ENCODE assay signal across 10 cellular contexts in the genomic region with DNA sequence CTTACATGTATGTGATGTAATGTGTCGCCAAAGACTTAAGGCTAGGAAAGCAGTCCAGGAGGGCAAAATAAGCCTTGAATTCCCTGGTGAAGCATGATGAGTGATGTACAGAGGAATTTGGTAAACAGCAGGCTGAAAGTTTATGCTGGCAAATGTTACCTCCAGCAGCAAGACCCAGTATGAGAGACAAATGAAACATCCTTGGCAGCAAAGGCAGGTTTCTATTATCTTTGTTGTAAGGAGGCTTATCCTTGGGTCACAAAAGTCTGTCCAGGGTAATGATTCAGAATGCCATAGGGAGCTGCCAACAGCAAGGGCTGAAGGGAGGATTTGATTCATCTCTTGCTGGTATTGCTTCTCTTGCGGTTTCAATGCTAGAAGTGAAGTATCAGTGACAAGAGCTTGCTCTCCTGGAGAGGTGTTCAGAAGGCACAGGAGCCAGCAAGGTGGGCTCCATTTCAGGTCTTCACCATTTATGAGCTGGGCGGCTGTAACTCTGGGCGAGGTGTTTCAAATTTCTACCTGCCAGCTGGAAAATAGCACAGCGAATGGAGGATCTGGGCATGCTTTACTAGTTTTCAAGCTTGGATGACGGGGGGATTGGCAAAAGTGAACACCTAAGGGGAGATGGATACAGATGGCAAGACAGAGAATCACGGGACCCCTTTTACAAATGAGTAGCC.
A peak's percentile ranks its signal among the peaks of the same experiment; 100 is the strongest.
DNase-seq lines count a peak whose midpoint lies in the region; ATAC-seq and TF ChIP-seq lines count a peak whose summit lies in the region.
"Had no signal": no experiment of that assay in that cellular context is flagged by ENCODE, and none has a peak within 500 bp of the region (broad histone marks: within the 10 kb centered on the region; RNA-seq: fewer than 3 reads in every experiment).

No MANE protein-coding gene starts in this region.

- no peak overlapping the region for H3K9ac ChIP-seq in HCT116 (ENCODE audit: low read length)
- H3K9ac ChIP-seq in mesendoderm (ENCODE audit: low read length) = no peak overlapping the region

- peaks cover 13% of the 10 kb centered on the region; the same call in 1 of the 2 replicates for H3K27me3 ChIP-seq in HCT116 (ENCODE audit: insufficient read depth, low read length)
- no peaks in the 10 kb centered on the region for H3K27me3 ChIP-seq in mesendoderm (ENCODE audit: insufficient read depth, low read length, poor library complexity)
- no peaks in the 10 kb centered on the region for H3K27me3 ChIP-seq in spleen (replicated peaks in 1 of 7)
- H3K27me3 ChIP-seq: Peyer's patch had no signal

- peak overlapping the region; percentile 76 for H4K8ac ChIP-seq in mesendoderm (ENCODE audit: low read depth, low read length)

- H4K20me1 ChIP-seq in HCT116 (ENCODE audit: insufficient read depth) = no peaks in the 10 kb centered on the region

- TF ChIP-seq CTCF in HCT116 (IDR thresholded peaks at IDR 0.05 in 2 of 3, conservative IDR thresholded peaks at IDR 0.05 in 1 of 3; ENCODE audit: borderline replicate concordance in 1 of 3, insufficient read depth in 1 of 3, low read depth in 2 of 3, low read length in 2 of 3) (no peak), spleen (IDR thresholded peaks at IDR 0.05 in 8 of 11, conservative IDR thresholded peaks at IDR 0.05 in 3 of 11) (no peak)

- no peak overlapping the region for H3K18ac ChIP-seq in mesendoderm (ENCODE audit: low read length)

- H3K27ac ChIP-seq in HCT116 (ENCODE audit: low read depth, low read length) = no peak overlapping the region
- no peak overlapping the region for H3K27ac ChIP-seq in mesendoderm (ENCODE audit: low read depth, low read length)
- H3K27ac ChIP-seq in spleen = no peak overlapping the region
- H3K27ac ChIP-seq: VCaP had no signal

- peak; percentile 53 for DNase-seq in Daoy (ENCODE audit: low read depth)
- DNase-seq in HCT116 (ENCODE audit: low read depth, low spot score) = no peak
- DNase-seq in astrocyte of the hippocampus (ENCODE audit: low read depth, low spot score) = peak; percentile 73
- DNase-seq in mesendoderm = no peak
- no peak for DNase-seq in spleen
- no peak for DNase-seq in Kasumi-1 (lab: John Stamatoyannopoulos, UW)
- DNase-seq in head of caudate nucleus = no peak
- DNase-seq in cerebellar nuclear complex (lab: John Stamatoyannopoulos, UW) = no peak

- no CpG with 5 or more reads among the region's 7 CpGs for WGBS in mesendoderm (ENCODE audit: extremely low coverage, insufficient coverage, low lambda C conversion rate)
- 72 to 79% (median 75%) methylated on average over 7 of the region's 7 CpGs for WGBS in spleen, 5 donors

- CTCF ChIA-PET in HCT116 (lab: Charles Lee) = interaction anchor here (0.7 to 7.8 kb wide), 84 partner anchors 9 to 882 kb away, joined by 3 to 198 read pairs (median 5); no protein-coding TSS in a partner anchor

- peak; percentile 26 for ATAC-seq in HCT116

- H2AFZ ChIP-seq in HCT116 (ENCODE audit: low read depth, low read length, poor library complexity, severe bottlenecking) = no peak overlapping the region

- peak overlapping the region; percentile 37 for H4K5ac ChIP-seq in mesendoderm (ENCODE audit: low read length)

- H3K4me2 ChIP-seq in HCT116 (ENCODE audit: low read length) (peak overlapping the region; percentile 71; the same call in 1 of the 2 replicates), mesendoderm (ENCODE audit: low read length) (no peak overlapping the region)

- TF ChIP-seq RAD21 in HCT116 (IDR thresholded peaks at IDR 0.05; ENCODE audit: low read depth) = no peak

- peak overlapping the region; percentile 32 for H3K56ac ChIP-seq in mesendoderm (ENCODE audit: low read length)

- H3K36me3 ChIP-seq in HCT116 (ENCODE audit: control insufficient read depth in 1 of 2, insufficient read depth in 2 of 2, low read length in 2 of 2) = no peaks in the 10 kb centered on the region
- no peaks in the 10 kb centered on the region for H3K36me3 ChIP-seq in mesendoderm (ENCODE audit: control insufficient read depth, insufficient read depth, low read length)
- H3K36me3 ChIP-seq in spleen = no peaks in the 10 kb centered on the region
- H3K36me3 ChIP-seq: Peyer's patch had no signal

- no peak overlapping the region for H2BK120ac ChIP-seq in mesendoderm (ENCODE audit: low read depth, low read length)

- no peak overlapping the region for H2BK15ac ChIP-seq in mesendoderm (replicated peaks; ENCODE audit: low read depth)

- H3K79me2 ChIP-seq in HCT116 (ENCODE audit: insufficient read depth, low read length) = no peaks in the 10 kb centered on the region
- H3K79me2 ChIP-seq in mesendoderm (ENCODE audit: control insufficient read depth, insufficient read depth, low read length) = no peaks in the 10 kb centered on the region

- intact Hi-C loops in HCT116 (cut with micrococcal nuclease) = loop anchor here (2.0 to 5.0 kb wide), 6 partner anchors 182 to 832 kb away; a partner anchor contains a TSS
- intact Hi-C loops in spleen (cut with DNase I; ENCODE audit: low total_unique reads) = loop anchor here (2.0 to 10.0 kb wide), 3 partner anchors 286 to 384 kb away; no protein-coding TSS in a partner anchor
- intact Hi-C loops in head of caudate nucleus (cut with DNase I) = loop anchor here (5.0 to 10.0 kb wide), 2 partner anchors 288 to 556 kb away; no protein-coding TSS in a partner anchor

- H3K9me3 ChIP-seq in HCT116 (ENCODE audit: control insufficient read depth in 1 of 2, insufficient read depth in 1 of 2, low read depth in 1 of 2, low read length in 2 of 2) = no peaks in the 10 kb centered on the region
- H3K9me3 ChIP-seq in spleen = no peaks in the 10 kb centered on the region
- H3K9me3 ChIP-seq: Peyer's patch had no signal

- no peaks in the 10 kb centered on the region for H3K79me1 ChIP-seq in mesendoderm (ENCODE audit: low read length)

- no peaks in the 10 kb centered on the region for H3K9me2 ChIP-seq in HCT116 (ENCODE audit: insufficient read depth)

- no TSS peak for BruUV-seq in HCT116 (replicated peaks; lab: Mats Ljungman, UMichigan)

- POLR2A ChIA-PET in HCT116 (lab: Charles Lee) = interaction anchor here (1.5 kb wide), 1 partner anchor 384 kb away, joined by 3 read pairs; no protein-coding TSS in a partner anchor

- no peak overlapping the region for H2AK5ac ChIP-seq in mesendoderm (ENCODE audit: low read length)

- no peak for TF ChIP-seq POLR2A in HCT116 (IDR thresholded peaks at IDR 0.05; ENCODE audit: borderline replicate concordance, extremely low read depth, insufficient read depth, insufficient read length)
- no peak for TF ChIP-seq POLR2A in spleen (IDR thresholded peaks at IDR 0.05)

- RAD21 ChIA-PET in HCT116 (lab: Charles Lee; ENCODE audit: low non-redundant PET in 1 of 2, low total read pairs in 2 of 2, uncharacterized antibody in 2 of 2, unreplicated experiment in 2 of 2) = interaction anchor here (0.9 to 1.2 kb wide), 4 partner anchors 11 to 384 kb away, joined by 5 to 10 read pairs (median 6); no protein-coding TSS in a partner anchor

- H3K4me1 ChIP-seq in HCT116 (ENCODE audit: control insufficient read depth in 1 of 2, insufficient read depth in 2 of 2, low read length in 2 of 2) (peaks cover 0 to 9% of the 10 kb centered on the region in 2 experiments; a peak in 2 of 4 replicates), mesendoderm (ENCODE audit: control insufficient read depth, low read depth, low read length) (no peaks in the 10 kb centered on the region), spleen (peaks cover 0 to 28% (median 10%) of the 10 kb centered on the region in 6 donors)
- H3K4me1 ChIP-seq: Peyer's patch had no signal

- no peak overlapping the region for H3K23ac ChIP-seq in mesendoderm (ENCODE audit: low read length)

- no peak overlapping the region for H3K4ac ChIP-seq in mesendoderm (ENCODE audit: low read depth, low read length)

- H3K4me3 ChIP-seq in HCT116 (replicated peaks in 1 of 2; ENCODE audit: low read depth in 1 of 2, low read length in 2 of 2) (no peak overlapping the region), mesendoderm (ENCODE audit: low read length) (no peak overlapping the region), spleen (no peak overlapping the region)
- H3K4me3 ChIP-seq: Peyer's patch had no signal

- no peak overlapping the region for H2BK5ac ChIP-seq in mesendoderm (ENCODE audit: low read length)

TF ChIP-seq in HCT116, 20 proteins besides CTCF, POLR2A, EP300 and RAD21:
- no peak for TF ChIP-seq CEBPB (IDR thresholded peaks at IDR 0.05; ENCODE audit: low read depth)

Comparison
In these comparisons a context has a peak if more than half of its experiments do, and no peak if none do; other contexts are left out.
1. DNase-seq: peak in Daoy (single experiment) and astrocyte of the hippocampus (single experiment); none in HCT116 (single experiment), mesendoderm (single experiment), spleen (single experiment), Kasumi-1 (0 of 2), head of caudate nucleus (0 of 42) and cerebellar nuclear complex (0 of 2).